Comparison of ENCODE assay signal across 10 cellular contexts in the genomic region with DNA sequence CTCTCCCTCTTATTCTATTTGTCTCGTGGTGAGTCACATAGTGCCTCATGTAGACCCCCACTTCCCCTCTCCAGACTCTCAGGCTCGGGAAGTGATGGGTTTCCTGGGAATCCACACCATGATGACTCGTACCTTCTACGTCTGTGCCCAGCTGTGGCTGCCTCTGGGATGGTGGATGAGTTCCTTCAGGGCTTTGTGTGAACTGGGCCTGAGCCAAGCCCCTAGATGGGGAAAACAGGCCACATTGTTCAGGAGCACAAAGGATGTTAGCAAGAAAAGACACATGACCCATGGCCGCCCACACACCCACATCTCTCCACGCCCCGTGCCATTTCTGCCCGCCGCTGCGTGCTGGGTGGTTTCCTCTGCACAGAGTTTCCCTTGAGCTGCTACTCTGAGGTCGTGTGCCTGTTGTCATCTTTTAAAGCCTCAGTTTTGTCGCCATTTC. TPM values are rescaled to one million over a fixed set of nuclear protein-coding genes. Genes with fewer than 3 reads are reported as not detected.
A peak's percentile ranks its signal among the peaks of the same experiment; 100 is the strongest.
DNase-seq lines count a peak whose midpoint lies in the region; TF ChIP-seq lines count a peak whose summit lies in the region.
"Had no signal": no experiment of that assay in that cellular context is flagged by ENCODE, and none has a peak within 500 bp of the region (broad histone marks: within the 10 kb centered on the region; RNA-seq: fewer than 3 reads in every experiment).

No MANE protein-coding gene starts in this region.

- CTCF ChIA-PET in CD4-positive, alpha-beta memory T cell (lab: Charles Lee; ENCODE audit: partially characterized antibody): interaction anchor here (0.8 to 3.6 kb wide), 4 partner anchors 12 to 27 kb away, joined by 3 to 24 read pairs (median 5); no protein-coding TSS in a partner anchor

- no peaks in the 10 kb centered on the region for H3K27me3 ChIP-seq in CD4-positive, alpha-beta memory T cell (ENCODE audit: insufficient read depth, low read length)
- no peaks in the 10 kb centered on the region for H3K27me3 ChIP-seq in adrenal gland

- no peaks in the 10 kb centered on the region for H3K9me3 ChIP-seq in CD4-positive, alpha-beta memory T cell (ENCODE audit: control insufficient read depth in 1 of 2, low read length in 2 of 2)
- H3K9me3 ChIP-seq in adrenal gland (replicated peaks in 1 of 3): no peaks in the 10 kb centered on the region
- H3K9me3 ChIP-seq: thoracic aorta had no signal

- POLR2A ChIA-PET in CD4-positive, alpha-beta memory T cell (lab: Charles Lee; ENCODE audit: partially characterized antibody): interaction anchor here (0.8 to 4.8 kb wide), 9 partner anchors 9 to 256 kb away, joined by 3 to 32 read pairs (median 6); no protein-coding TSS in a partner anchor

- no peak for TF ChIP-seq CTCF in adrenal gland (IDR thresholded peaks at IDR 0.05)

- H3K36me3 Mint-ChIP-seq in CD4-positive, alpha-beta memory T cell: peaks cover 26 to 73% of the 10 kb centered on the region in 2 donors

- in situ Hi-C loops in SK-MEL-5 (cut with HindIII; ENCODE audit: low pct_unique_long_range_greater_than_20kb, low sequenced_read_pairs): no loop called here

- H3K27ac ChIP-seq in CD4-positive, alpha-beta memory T cell (ENCODE audit: low read depth, low read length): peak overlapping the region; percentile 78
- peak overlapping the region in 2 of 5 donors; percentile 50 to 61 for H3K27ac ChIP-seq in adrenal gland
- H3K27ac ChIP-seq: HL-60, thoracic aorta had no signal

- peaks cover 65 to 94% (median 79%) of the 10 kb centered on the region in 4 donors for H3K4me1 Mint-ChIP-seq in CD4-positive, alpha-beta memory T cell

- no peak for TF ChIP-seq POLR2A in adrenal gland (IDR thresholded peaks at IDR 0.05)

- peak; percentile 62 to 76 (median 68) for DNase-seq in CD4-positive, alpha-beta memory T cell
- peak; percentile 90 for DNase-seq in HCEC 1CT
- DNase-seq in SK-MEL-5 (ENCODE audit: low read depth, low spot score): peak; percentile 99
- peak in 4 of 7 donors; percentile 37 to 78 (median 42) for DNase-seq in adrenal gland
- peak; percentile 77 to 89 for DNase-seq in hippocampal formation (lab: John Stamatoyannopoulos, UW)
- peak; percentile 63 to 76 for DNase-seq in stimulated activated CD4-positive, alpha-beta T cell treated with anti-CD3 and anti-CD28 coated beads, Interleukin-15, amount 100 ng/mL, for 48 hours (ENCODE audit: low read depth in 2 of 2)
- no peak for DNase-seq in NCI-H1930 (lab: John Stamatoyannopoulos, UW)
- no peak for DNase-seq in AML-193 (lab: John Stamatoyannopoulos, UW)

- no peaks in the 10 kb centered on the region for H3K9me3 Mint-ChIP-seq in CD4-positive, alpha-beta memory T cell

- intact Hi-C loops in CD4-positive, alpha-beta memory T cell (cut with micrococcal nuclease): loop anchor here (1.0 kb wide), 1 partner anchor 11 kb away; no protein-coding TSS in a partner anchor
- intact Hi-C loops in adrenal gland (cut with DNase I): no loop called here

- H3K4me3 Mint-ChIP-seq in CD4-positive, alpha-beta memory T cell: peak overlapping the region; percentile 22 to 89 (median 78)

- peaks cover 96% of the 10 kb centered on the region for H3K4me1 ChIP-seq in CD4-positive, alpha-beta memory T cell (ENCODE audit: insufficient read depth, low read length)
- peaks cover 0 to 5% of the 10 kb centered on the region in 2 donors for H3K4me1 ChIP-seq in adrenal gland (replicated peaks in 1 of 2)

- no peaks in the 10 kb centered on the region for H3K27me3 Mint-ChIP-seq in CD4-positive, alpha-beta memory T cell

- H3K4me3 ChIP-seq in CD4-positive, alpha-beta memory T cell (ENCODE audit: low read length in 2 of 2): peak overlapping the region in 1 of 2 donors; percentile 1
- no peak overlapping the region for H3K4me3 ChIP-seq in adrenal gland
- H3K4me3 ChIP-seq: thoracic aorta had no signal

- peaks cover 19% of the 10 kb centered on the region for H3K36me3 ChIP-seq in CD4-positive, alpha-beta memory T cell (ENCODE audit: insufficient read depth, low read length)
- H3K36me3 ChIP-seq in adrenal gland (replicated peaks in 1 of 2): no peaks in the 10 kb centered on the region
- H3K36me3 ChIP-seq: thoracic aorta had no signal

- H3K27ac Mint-ChIP-seq in CD4-positive, alpha-beta memory T cell: peak overlapping the region; percentile 94 to 98 (median 95)

- WGBS in adrenal gland, 4 donors: 58 to 69% (median 60%) methylated on average over 10 to 12 of the region's 12 CpGs

RNA-seq across cellular contexts. Expression of a gene that starts 10.5 kb away (rescaled TPM):
- 100 to 1,000 TPM; 144 to 153 TPM for total RNA-seq in CD4-positive, alpha-beta memory T cell
- polyA plus RNA-seq in CD4-positive, alpha-beta memory T cell: 100 to 1,000 TPM; 494 to 667 TPM
- total RNA-seq in SK-MEL-5 (2014; rRNA removed; shearing (Covaris generic)): 121 and 125 TPM in 2 replicates
- polyA plus RNA-seq in SK-MEL-5 (2015; cell fraction: cytosol; rRNA removed): 47.3 and 58.4 TPM in 2 replicates
- polyA plus RNA-seq in SK-MEL-5 (2015; cell fraction: nucleus; rRNA removed): 21.1 and 28.7 TPM in 2 replicates
- 10 to 100 TPM in 1 of 8 donors, 1 to 10 TPM in 7; 1.6 to 10.5 (median 7.6) TPM for total RNA-seq in adrenal gland
- polyA plus RNA-seq in adrenal gland: 10 to 100 TPM in 2 of 3 donors, 1 to 10 TPM in 1; 4.4 to 11.7 (median 10.2) TPM

RNA-seq across cellular contexts. Expression of a gene that starts 28.2 kb away (rescaled TPM):
- total RNA-seq in CD4-positive, alpha-beta memory T cell: 10 to 100 TPM; 54.5 to 56.8 TPM
- polyA plus RNA-seq in CD4-positive, alpha-beta memory T cell: 10 to 100 TPM; 33.2 to 35.8 TPM
- 93.3 and 108 TPM in 2 replicates for total RNA-seq in SK-MEL-5 (2014; rRNA removed; shearing (Covaris generic))
- polyA plus RNA-seq in SK-MEL-5 (2015; cell fraction: cytosol; rRNA removed): 77.2 and 86.8 TPM in 2 replicates
- polyA plus RNA-seq in SK-MEL-5 (2015; cell fraction: nucleus; rRNA removed): 134 TPM in 2 replicates
- 10 to 100 TPM in 7 of 8 donors, 1 to 10 TPM in 1; 8.5 to 29.3 (median 14.2) TPM for total RNA-seq in adrenal gland
- 10 to 100 TPM in 1 of 3 donors, 1 to 10 TPM in 2; 4.9 to 11.3 (median 6.8) TPM for polyA plus RNA-seq in adrenal gland

Comparison
In these comparisons a context has a peak if more than half of its experiments do, and no peak if none do; other contexts are left out.
1. DNase-seq: peak in CD4-positive, alpha-beta memory T cell (5 of 5), HCEC 1CT (single experiment), SK-MEL-5 (single experiment), adrenal gland (4 of 7), hippocampal formation (2 of 2) and stimulated activated CD4-positive, alpha-beta T cell treated with anti-CD3 and anti-CD28 coated beads, Interleukin-15, amount 100 ng/mL, for 48 hours (2 of 2); none in NCI-H1930 (0 of 2) and AML-193 (0 of 2).
2. RNA of a gene that starts 10.5 kb away (total RNA-seq): 144 to 153 TPM in CD4-positive, alpha-beta memory T cell and 121 to 125 TPM in SK-MEL-5; 1.6 to 10.5 TPM in adrenal gland; every median in the first group is over 10 times any median in the second.